ENCODE assay signal across 13 cellular contexts in genomic region chr12:100308138-100308537, GRCh38. TPM values are rescaled to one million over a fixed set of nuclear protein-coding genes. Genes with fewer than 3 reads are reported as not detected.
"Had no signal": no experiment of that assay in that cellular context is flagged by ENCODE, and none has a peak within 500 bp of the region (broad histone marks: within the 10 kb centered on the region; RNA-seq: fewer than 3 reads in every experiment).

No MANE protein-coding gene starts in this region.

RNA-seq across cellular contexts. Expression of gene DEPDC4, which starts 41.3 kb away (rescaled TPM):
- total RNA-seq: T-helper 17 cell had no signal

RNA-seq across cellular contexts. Expression of gene SLC17A8, which starts 48.7 kb away (rescaled TPM):
- total RNA-seq: activated B cell treated with CpG ODN at 0.5 μM for 24 hours; activated CD4-positive, alpha-beta memory T cell treated with anti-CD3 and anti-CD28 coated beads for 36 hours; activated CD4-positive, alpha-beta memory T cell treated with anti-CD3 and anti-CD28 coated beads, Interleukin-2, amount 10 ng/mL, durations not matched to agents 7 days and 5 days; activated CD4-positive, alpha-beta T cell treated with anti-CD3 and anti-CD28 coated beads for 36 hours; activated CD4-positive, alpha-beta T cell treated with anti-CD3 and anti-CD28 coated beads, Interleukin-2, amount 10 ng/mL, durations not matched to agents 24 days and 14 days; activated CD4-positive, alpha-beta T cell treated with anti-CD3 and anti-CD28 coated beads, Interleukin-2, amount 10 ng/mL, durations not matched to agents 7 days and 5 days; activated CD8-positive, alpha-beta memory T cell treated with anti-CD3 and anti-CD28 coated beads for 36 hours; activated CD8-positive, alpha-beta memory T cell treated with anti-CD3 and anti-CD28 coated beads, Interleukin-2, amount 10 ng/mL, durations not matched to agents 7 days and 5 days; activated CD8-positive, alpha-beta T cell treated with anti-CD3 and anti-CD28 coated beads for 36 hours; activated CD8-positive, alpha-beta T cell treated with anti-CD3 and anti-CD28 coated beads, Interleukin-2, amount 10 ng/mL, durations not matched to agents 7 days and 5 days; T-helper 1 cell treated with Interleukin-12 subunit alpha and Interleukin-12 subunit beta and Interleukin-4 antibody, amounts not matched to agents 30 ng/mL and 1 ng/mL, for 36 hours; T-helper 17 cell; T-helper 2 cell treated with Interferon-gamma antibody and Interleukin-4, amounts not matched to agents 100 ng/mL and 5 ng/mL, for 36 hours had no signal
